8 cellular contexts compared by ENCODE assay signal in genomic region chr4:15882675-15883086, GRCh38. TPM values are rescaled to one million over a fixed set of nuclear protein-coding genes. Genes with fewer than 3 reads are reported as not detected.
A peak's percentile ranks its signal among the peaks of the same experiment; 100 is the strongest.
DNase-seq lines count a peak whose midpoint lies in the region; ATAC-seq and TF ChIP-seq lines count a peak whose summit lies in the region.

No MANE protein-coding gene starts in this region.

- no peak overlapping the region for H3K4me3 ChIP-seq in OCI-LY3 (ENCODE audit: low read length)

- no peak overlapping the region for H3K27ac ChIP-seq in OCI-LY3 (ENCODE audit: low read length)

- intact Hi-C loops in activated T-helper 1 cell treated with anti-CD3 and anti-CD28 coated beads, Interleukin-12 subunit alpha, Interleukin-12 subunit beta, Interleukin-2, Interleukin-4 antibody, amounts not matched to agents 30 ng/mL and 10 ng/mL and 1 ng/mL, durations not matched to agents 14 hours and 24 hours and 36 hours (cut with micrococcal nuclease) = loop anchor here (1.0 to 10.0 kb wide), 5 partner anchors 74 to 382 kb away; no protein-coding TSS in a partner anchor

- no peak overlapping the region for H3K4me3 Mint-ChIP-seq in activated T-helper 1 cell treated with anti-CD3 and anti-CD28 coated beads, Interleukin-12 subunit alpha, Interleukin-12 subunit beta, Interleukin-2, Interleukin-4 antibody, amounts not matched to agents 30 ng/mL and 10 ng/mL and 1 ng/mL, durations not matched to agents 14 hours and 24 hours and 36 hours
- H3K4me3 Mint-ChIP-seq in osteocyte (ENCODE audit: unreplicated experiment) = no peak overlapping the region

- peak; percentile 92 for ATAC-seq in GM21528 (IDR thresholded peaks at IDR 0.05; ENCODE audit: low FRiP score, unreplicated experiment)

- no peak overlapping the region for H3K9ac ChIP-seq in OCI-LY3 (ENCODE audit: low read length)

- H3K27me3 Mint-ChIP-seq in activated T-helper 1 cell treated with anti-CD3 and anti-CD28 coated beads, Interleukin-12 subunit alpha, Interleukin-12 subunit beta, Interleukin-2, Interleukin-4 antibody, amounts not matched to agents 30 ng/mL and 10 ng/mL and 1 ng/mL, durations not matched to agents 14 hours and 24 hours and 36 hours (ENCODE audit: insufficient read depth) = peaks cover 8% of the 10 kb centered on the region
- H3K27me3 Mint-ChIP-seq in osteocyte (ENCODE audit: unreplicated experiment) = peaks cover 6% of the 10 kb centered on the region

- no peaks in the 10 kb centered on the region for H4K20me1 ChIP-seq in OCI-LY3 (ENCODE audit: insufficient read depth, low read length)

- peaks cover 5% of the 10 kb centered on the region; the same call in 1 of the 2 replicates for H3K27me3 ChIP-seq in OCI-LY3 (ENCODE audit: low read depth, low read length)

- in situ Hi-C loops in G401 (cut with HindIII; ENCODE audit: low sequenced_read_pairs) = no loop called here

- no peaks in the 10 kb centered on the region for H3K79me2 ChIP-seq in OCI-LY3 (ENCODE audit: low read length)

- no peak overlapping the region for H3K27ac Mint-ChIP-seq in activated T-helper 1 cell treated with anti-CD3 and anti-CD28 coated beads, Interleukin-12 subunit alpha, Interleukin-12 subunit beta, Interleukin-2, Interleukin-4 antibody, amounts not matched to agents 30 ng/mL and 10 ng/mL and 1 ng/mL, durations not matched to agents 14 hours and 24 hours and 36 hours
- no peak overlapping the region for H3K27ac Mint-ChIP-seq in osteocyte (ENCODE audit: unreplicated experiment)

- DNase-seq in G401 (ENCODE audit: low spot score) (peak; percentile 77), HT1080 (ENCODE audit: low read depth) (peak; percentile 71), globus pallidus (ENCODE audit: low spot score) (peak; percentile 55), osteocyte (ENCODE audit: extremely low spot score, unreplicated experiment) (no peak), mesenteric fat pad (ENCODE audit: low spot score) (no peak)
- DNase-seq in activated T-helper 1 cell treated with anti-CD3 and anti-CD28 coated beads, Interleukin-12 subunit alpha, Interleukin-12 subunit beta, Interleukin-2, Interleukin-4 antibody, amounts not matched to agents 30 ng/mL and 10 ng/mL and 1 ng/mL, durations not matched to agents 14 hours and 24 hours and 36 hours (ENCODE audit: low spot score) = peak; percentile 11

- H3K9me3 Mint-ChIP-seq in activated T-helper 1 cell treated with anti-CD3 and anti-CD28 coated beads, Interleukin-12 subunit alpha, Interleukin-12 subunit beta, Interleukin-2, Interleukin-4 antibody, amounts not matched to agents 30 ng/mL and 10 ng/mL and 1 ng/mL, durations not matched to agents 14 hours and 24 hours and 36 hours = peaks cover 8% of the 10 kb centered on the region
- peaks cover 5% of the 10 kb centered on the region for H3K9me3 Mint-ChIP-seq in osteocyte (ENCODE audit: unreplicated experiment)

- H2AFZ ChIP-seq in OCI-LY3 (ENCODE audit: low read depth, low read length) = no peak overlapping the region

- H3K4me1 ChIP-seq in OCI-LY3 (ENCODE audit: low read length) = peaks cover 7% of the 10 kb centered on the region

- H3K36me3 ChIP-seq in OCI-LY3 (replicated peaks; ENCODE audit: low read depth, low read length) = no peaks in the 10 kb centered on the region

- H3K4me2 ChIP-seq in OCI-LY3 (ENCODE audit: low read length) = no peak overlapping the region

- no peaks in the 10 kb centered on the region for H3K36me3 Mint-ChIP-seq in activated T-helper 1 cell treated with anti-CD3 and anti-CD28 coated beads, Interleukin-12 subunit alpha, Interleukin-12 subunit beta, Interleukin-2, Interleukin-4 antibody, amounts not matched to agents 30 ng/mL and 10 ng/mL and 1 ng/mL, durations not matched to agents 14 hours and 24 hours and 36 hours (ENCODE audit: low read depth)
- H3K36me3 Mint-ChIP-seq in osteocyte (ENCODE audit: unreplicated experiment) = no peaks in the 10 kb centered on the region

- no peaks in the 10 kb centered on the region for H3K4me1 Mint-ChIP-seq in activated T-helper 1 cell treated with anti-CD3 and anti-CD28 coated beads, Interleukin-12 subunit alpha, Interleukin-12 subunit beta, Interleukin-2, Interleukin-4 antibody, amounts not matched to agents 30 ng/mL and 10 ng/mL and 1 ng/mL, durations not matched to agents 14 hours and 24 hours and 36 hours (ENCODE audit: low read depth)
- H3K4me1 Mint-ChIP-seq in osteocyte (ENCODE audit: unreplicated experiment) = peaks cover 13% of the 10 kb centered on the region

- TF ChIP-seq CTCF in OCI-LY3 (IDR thresholded peaks at IDR 0.05; ENCODE audit: low read depth, low read length) (peak; percentile 88), osteocyte (IDR thresholded peaks at IDR 0.05) (peak; percentile 95)

- no peaks in the 10 kb centered on the region for H3K9me3 ChIP-seq in OCI-LY3 (ENCODE audit: insufficient read depth, low read length)

RNA-seq across cellular contexts. Expression of gene FGFBP1, which starts 55.9 kb away (rescaled TPM):
- not detected in 2 replicates for total RNA-seq in G401 (2014; rRNA removed; shearing (Covaris generic))
- 0.05 and 0.47 TPM in 2 replicates for total RNA-seq in HT1080 (2014; rRNA removed; shearing (Covaris generic))
- polyA plus RNA-seq in HT1080 (2015; cell fraction: cytosol; rRNA removed) = 0.18 and 0.22 TPM in 2 replicates
- polyA plus RNA-seq in HT1080 (2015; cell fraction: nucleus; rRNA removed) = 0.35 TPM in 1 of 2 replicates, not detected in the other
- total RNA-seq in activated T-helper 1 cell treated with anti-CD3 and anti-CD28 coated beads, Interleukin-12 subunit alpha, Interleukin-12 subunit beta, Interleukin-2, Interleukin-4 antibody, amounts not matched to agents 30 ng/mL and 10 ng/mL and 1 ng/mL, durations not matched to agents 14 hours and 24 hours and 36 hours = not detected in 2 replicates
- total RNA-seq in osteocyte = not detected in 2 replicates
- 0.26 TPM for total RNA-seq in mesenteric fat pad

Comparison
In these comparisons a context has a peak if more than half of its experiments do, and no peak if none do; other contexts are left out.
1. DNase-seq: peak in G401 (single experiment), HT1080 (single experiment), activated T-helper 1 cell treated with anti-CD3 and anti-CD28 coated beads, Interleukin-12 subunit alpha, Interleukin-12 subunit beta, Interleukin-2, Interleukin-4 antibody, amounts not matched to agents 30 ng/mL and 10 ng/mL and 1 ng/mL, durations not matched to agents 14 hours and 24 hours and 36 hours (single experiment) and globus pallidus (single experiment); none in osteocyte (single experiment) and mesenteric fat pad (single experiment).